In the genomic region with DNA sequence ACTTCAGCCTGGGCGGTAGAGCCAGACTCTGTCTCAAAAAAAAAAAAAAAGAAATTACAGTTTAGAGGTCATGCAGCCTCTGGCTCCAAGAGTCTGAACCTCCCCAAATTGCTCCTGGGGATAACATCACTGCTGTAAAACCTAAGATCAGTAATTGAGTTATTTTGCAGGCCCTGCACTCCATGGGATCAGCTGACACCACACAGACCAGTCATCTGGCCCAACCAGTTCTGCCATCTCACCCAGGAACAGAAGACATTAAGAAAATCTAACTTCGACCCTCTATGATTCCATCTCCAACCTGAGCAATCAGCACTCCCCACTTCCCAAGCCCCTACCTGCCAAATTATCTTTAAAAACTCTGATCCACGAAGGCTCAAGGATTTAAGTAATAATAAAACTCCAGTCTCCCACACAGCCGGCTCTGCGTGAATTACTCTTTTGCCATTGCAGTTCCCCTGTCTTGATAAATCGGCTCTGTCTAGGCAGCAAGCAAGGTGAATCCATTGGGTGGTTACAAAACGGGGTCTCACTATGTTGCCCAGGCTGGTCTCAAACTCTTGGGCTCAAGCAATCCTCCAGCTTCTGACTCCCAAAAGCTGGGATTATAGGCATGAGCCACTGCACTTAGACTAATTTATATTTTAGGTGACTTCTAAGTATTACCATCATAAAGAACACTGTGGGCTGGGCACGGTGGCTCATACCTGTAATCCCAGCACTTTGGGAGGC, we compare ENCODE assay signal across 6 cellular contexts. TPM values are rescaled to one million over a fixed set of nuclear protein-coding genes. Genes with fewer than 3 reads are reported as not detected.
"Had no signal": no experiment of that assay in that cellular context is flagged by ENCODE, and none has a peak within 500 bp of the region (broad histone marks: within the 10 kb centered on the region; RNA-seq: fewer than 3 reads in every experiment).

No MANE protein-coding gene starts in this region.

RNA-seq across cellular contexts. Expression of a gene that starts 1.6 kb away (rescaled TPM):
- total RNA-seq: dermis blood vessel endothelial cell; kidney; left lobe of liver; naive thymus-derived CD4-positive, alpha-beta T cell; spleen had no signal
- polyA plus RNA-seq: immature natural killer cell; naive thymus-derived CD4-positive, alpha-beta T cell had no signal
